Comparison of ENCODE assay signal across 12 cellular contexts in the genomic region with DNA sequence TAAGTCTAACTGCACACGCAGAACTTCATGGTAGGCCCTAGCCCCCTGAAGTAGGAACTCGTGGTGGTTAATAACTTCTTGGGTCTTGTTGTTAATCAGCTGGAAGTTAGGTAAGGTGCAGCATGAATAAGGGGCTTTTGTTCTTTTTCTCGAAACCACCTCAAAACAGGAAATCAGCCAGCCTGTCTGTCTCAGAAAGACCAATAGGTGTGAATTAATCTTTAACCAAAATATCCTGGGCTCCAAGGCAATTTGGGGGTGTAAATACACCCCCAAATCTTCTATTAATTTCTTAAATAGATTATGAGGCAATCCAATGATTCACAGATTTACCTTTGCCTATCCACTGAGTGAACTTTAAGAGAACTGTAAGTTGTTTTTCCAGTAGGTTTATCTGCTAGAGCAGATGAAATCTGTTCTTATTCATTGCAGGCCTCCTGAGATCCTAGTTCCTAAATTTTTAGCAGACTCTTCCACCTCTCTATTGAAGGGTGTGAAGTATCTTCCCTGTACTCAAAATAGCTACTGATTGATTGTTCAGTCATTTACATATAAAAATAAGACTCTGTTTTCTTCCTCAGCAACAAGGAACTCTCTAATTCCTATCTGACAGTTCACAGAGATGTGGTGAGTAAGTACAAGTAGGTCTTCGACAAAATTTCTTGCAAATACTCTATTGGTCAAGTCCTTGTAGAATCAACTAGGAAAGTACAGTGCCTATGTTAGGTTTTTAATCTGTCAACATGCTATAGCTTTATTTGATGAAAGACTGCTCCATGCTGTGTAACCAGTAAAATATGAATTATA.
DNase-seq lines count a peak whose midpoint lies in the region; ATAC-seq, FAIRE-seq and TF ChIP-seq lines count a peak whose summit lies in the region.
"Had no signal": no experiment of that assay in that cellular context is flagged by ENCODE, and none has a peak within 500 bp of the region (broad histone marks: within the 10 kb centered on the region; RNA-seq: fewer than 3 reads in every experiment).

No MANE protein-coding gene starts in this region.

- TF ChIP-seq POLR2A in GM12878 (IDR thresholded peaks at IDR 0.05; ENCODE audit: low read depth, low read length) = no peak

- H3K4me3 ChIP-seq in GM12878 = no peak overlapping the region
- H3K4me3 ChIP-seq: pancreas, thoracic aorta had no signal

- H3K36me3 Mint-ChIP-seq in activated T-helper 2 cell treated with anti-CD3 and anti-CD28 coated beads, Interferon-gamma antibody, Interleukin-2, Interleukin-4, amounts not matched to agents 10 μg/mL and 5 μg/mL and 100 μg/mL, durations not matched to agents 14 hours and 24 hours and 36 hours (ENCODE audit: low read depth) = no peaks in the 10 kb centered on the region

- ATAC-seq in stimulated activated naive CD8-positive, alpha-beta T cell treated with anti-CD3 and anti-CD28 coated beads, Interleukin-15, amount 100 ng/mL, for 72 hours = peak; percentile 60
- ATAC-seq in stimulated activated naive CD8-positive, alpha-beta T cell treated with anti-CD3 and anti-CD28 coated beads, Interleukin-15, Interleukin-2, amounts not matched to agents 100 U/mL and 50 U/mL, for 24 hours = no peak
- ATAC-seq in HG03060 (IDR thresholded peaks at IDR 0.05; ENCODE audit: low read depth, unreplicated experiment) (peak; percentile 76), GM12878 (peak; percentile 86)
- ATAC-seq: esophagus mucosa, pancreas had no signal

- H3K4me1 ChIP-seq in GM12878 (ENCODE audit: control insufficient read depth, insufficient read depth, low read length) = no peaks in the 10 kb centered on the region
- H3K4me1 ChIP-seq: pancreas had no signal

- no peak overlapping the region for H3K9ac ChIP-seq in GM12878 (ENCODE audit: control insufficient read depth, insufficient read depth, low read length)

- POLR2A ChIA-PET in GM12878 (lab: Charles Lee) = no interaction called here

- in situ Hi-C loops in GM12878 (cut with MboI) = loop anchor here (10.0 kb wide), 1 partner anchor 558 kb away; no protein-coding TSS in a partner anchor

- no peak for DNase-seq in stimulated activated naive CD8-positive, alpha-beta T cell treated with anti-CD3 and anti-CD28 coated beads, Interleukin-15, amount 100 ng/mL, for 72 hours
- no peak for DNase-seq in stimulated activated naive CD8-positive, alpha-beta T cell treated with anti-CD3 and anti-CD28 coated beads, Interleukin-15, Interleukin-2, amounts not matched to agents 100 U/mL and 50 U/mL, for 24 hours
- DNase-seq in GM12878 (ENCODE audit: low read depth, low spot score) = peak; percentile 21
- no peak for DNase-seq in cerebellar nuclear complex (lab: John Stamatoyannopoulos, UW)
- no peak for DNase-seq in NCI-H345 treated with DMSO at 0.1 percent for 48 hours (lab: John Stamatoyannopoulos, UW; ENCODE audit: unreplicated experiment)
- no peak for DNase-seq in inferior parietal cortex (ENCODE audit: extremely low spot score)
- no peak for DNase-seq in activated T-helper 2 cell treated with anti-CD3 and anti-CD28 coated beads, Interferon-gamma antibody, Interleukin-2, Interleukin-4, amounts not matched to agents 10 μg/mL and 5 μg/mL and 100 μg/mL, durations not matched to agents 14 hours and 24 hours and 36 hours (ENCODE audit: low spot score)
- DNase-seq: activated CD8-positive, alpha-beta memory T cell treated with anti-CD3 and anti-CD28 coated beads, Interleukin-2, amount 50 U/mL, for 4 hours had no signal

- WGBS in GM12878 (ENCODE audit: insufficient coverage, insufficient replicate concordance, low lambda C conversion rate, missing lambda C conversion rate) = 0% methylated on average over 4 of the region's 4 CpGs

- H3K27me3 Mint-ChIP-seq in stimulated activated naive CD8-positive, alpha-beta T cell treated with anti-CD3 and anti-CD28 coated beads, Interleukin-15, amount 100 ng/mL, for 72 hours = no peaks in the 10 kb centered on the region
- H3K27me3 Mint-ChIP-seq in activated T-helper 2 cell treated with anti-CD3 and anti-CD28 coated beads, Interferon-gamma antibody, Interleukin-2, Interleukin-4, amounts not matched to agents 10 μg/mL and 5 μg/mL and 100 μg/mL, durations not matched to agents 14 hours and 24 hours and 36 hours (ENCODE audit: low read depth) = no peaks in the 10 kb centered on the region

- H3K27ac ChIP-seq in GM12878 (ENCODE audit: control insufficient read depth, insufficient read depth) = no peak overlapping the region
- H3K27ac ChIP-seq: thoracic aorta had no signal

- H3K4me3 Mint-ChIP-seq in stimulated activated naive CD8-positive, alpha-beta T cell treated with anti-CD3 and anti-CD28 coated beads, Interleukin-15, amount 100 ng/mL, for 72 hours = no peak overlapping the region
- no peak overlapping the region for H3K4me3 Mint-ChIP-seq in activated T-helper 2 cell treated with anti-CD3 and anti-CD28 coated beads, Interferon-gamma antibody, Interleukin-2, Interleukin-4, amounts not matched to agents 10 μg/mL and 5 μg/mL and 100 μg/mL, durations not matched to agents 14 hours and 24 hours and 36 hours (ENCODE audit: low read depth)

- TF ChIP-seq EP300 in GM12878 (IDR thresholded peaks at IDR 0.05; ENCODE audit: borderline replicate concordance in 1 of 2, control insufficient read depth in 1 of 2, low read depth in 2 of 2, low read length in 2 of 2) = peak in 1 of 2 experiments; percentile 53; a peak in 2 of 4 replicates

- H3K9me3 ChIP-seq in GM12878 (replicated peaks; ENCODE audit: control insufficient read depth, insufficient read depth, low read length) = no peaks in the 10 kb centered on the region
- H3K9me3 ChIP-seq: pancreas, thoracic aorta had no signal

- BruUV-seq in GM12878 (replicated peaks; lab: Mats Ljungman, UMichigan) = no TSS peak

- CTCF ChIA-PET in GM12878 (lab: Yijun Ruan, JAX) = interaction anchor here (0.6 kb wide), 1 partner anchor 781 kb away, joined by 3 read pairs; no protein-coding TSS in a partner anchor

- RAD21 ChIA-PET in GM12878 (lab: Charles Lee; ENCODE audit: unreplicated experiment) = interaction anchor here (1.0 to 1.6 kb wide), 3 partner anchors 10 to 567 kb away, joined by 3 to 6 read pairs (median 4); no protein-coding TSS in a partner anchor

- no peak for FAIRE-seq in GM12878 (lab: Jason Lieb, UNC)

- intact Hi-C loops in GM12878 (cut with micrococcal nuclease; ENCODE audit: unreplicated experiment) = loop anchor here (2.0 to 10.0 kb wide), 2 partner anchors 468 to 556 kb away; no protein-coding TSS in a partner anchor
- intact Hi-C loops in activated T-helper 2 cell treated with anti-CD3 and anti-CD28 coated beads, Interferon-gamma antibody, Interleukin-2, Interleukin-4, amounts not matched to agents 10 μg/mL and 5 μg/mL and 100 μg/mL, durations not matched to agents 14 hours and 24 hours and 36 hours (cut with micrococcal nuclease) = no loop called here

- peaks cover 37% of the 10 kb centered on the region for H3K4me1 Mint-ChIP-seq in stimulated activated naive CD8-positive, alpha-beta T cell treated with anti-CD3 and anti-CD28 coated beads, Interleukin-15, amount 100 ng/mL, for 72 hours
- no peaks in the 10 kb centered on the region for H3K4me1 Mint-ChIP-seq in activated T-helper 2 cell treated with anti-CD3 and anti-CD28 coated beads, Interferon-gamma antibody, Interleukin-2, Interleukin-4, amounts not matched to agents 10 μg/mL and 5 μg/mL and 100 μg/mL, durations not matched to agents 14 hours and 24 hours and 36 hours (ENCODE audit: low read depth)

- no peaks in the 10 kb centered on the region for H3K79me2 ChIP-seq in GM12878 (ENCODE audit: control insufficient read depth, insufficient read depth, low read length)

- no peak overlapping the region for H2AFZ ChIP-seq in GM12878 (ENCODE audit: control insufficient read depth, low read depth, low read length)

- SMC1A ChIA-PET in GM12878 (lab: Charles Lee; ENCODE audit: uncharacterized antibody, unreplicated experiment) = interaction anchor here (0.7 to 1.3 kb wide), 3 partner anchors 8 to 431 kb away, joined by 3 to 7 read pairs (median 3); no protein-coding TSS in a partner anchor

- no peak for TF ChIP-seq CTCF in GM12878 (IDR thresholded peaks at IDR 0.05 in 2 of 3, conservative IDR thresholded peaks at IDR 0.05 in 1 of 3; ENCODE audit: control insufficient read depth in 2 of 3, extremely low read depth in 1 of 3, insufficient read depth in 1 of 3, low read depth in 3 of 3, low read length in 3 of 3)

- H3K27me3 ChIP-seq in GM12878 (replicated peaks in 1 of 2; ENCODE audit: control insufficient read depth in 2 of 2, insufficient read depth in 2 of 2, low read length in 1 of 2) = no peaks in the 10 kb centered on the region
- H3K27me3 ChIP-seq: pancreas had no signal

- no peaks in the 10 kb centered on the region for H3K9me3 Mint-ChIP-seq in stimulated activated naive CD8-positive, alpha-beta T cell treated with anti-CD3 and anti-CD28 coated beads, Interleukin-15, amount 100 ng/mL, for 72 hours
- H3K9me3 Mint-ChIP-seq in activated T-helper 2 cell treated with anti-CD3 and anti-CD28 coated beads, Interferon-gamma antibody, Interleukin-2, Interleukin-4, amounts not matched to agents 10 μg/mL and 5 μg/mL and 100 μg/mL, durations not matched to agents 14 hours and 24 hours and 36 hours = no peaks in the 10 kb centered on the region

- H4K20me1 ChIP-seq in GM12878 (ENCODE audit: control insufficient read depth, insufficient read depth) = no peaks in the 10 kb centered on the region

- no peaks in the 10 kb centered on the region for H3K36me3 ChIP-seq in GM12878 (ENCODE audit: control insufficient read depth in 2 of 2, insufficient read depth in 2 of 2, low read length in 1 of 2)
- H3K36me3 ChIP-seq: pancreas, thoracic aorta had no signal

- peak overlapping the region; percentile 48 to 58 for H3K27ac Mint-ChIP-seq in stimulated activated naive CD8-positive, alpha-beta T cell treated with anti-CD3 and anti-CD28 coated beads, Interleukin-15, amount 100 ng/mL, for 72 hours
- H3K27ac Mint-ChIP-seq in activated T-helper 2 cell treated with anti-CD3 and anti-CD28 coated beads, Interferon-gamma antibody, Interleukin-2, Interleukin-4, amounts not matched to agents 10 μg/mL and 5 μg/mL and 100 μg/mL, durations not matched to agents 14 hours and 24 hours and 36 hours = no peak overlapping the region

- TF ChIP-seq RAD21 in GM12878 (IDR thresholded peaks at IDR 0.05; ENCODE audit: insufficient read depth, low read depth, low read length) = no peak

- 0 out of 2 replicates have a peak overlapping the region, but pooled peaks have one; percentile 17 for H3K4me2 ChIP-seq in GM12878 (ENCODE audit: control insufficient read depth, insufficient read depth)

TF ChIP-seq in GM12878, 131 proteins besides CTCF, POLR2A, EP300 and RAD21 (continues in another document):
- TF ChIP-seq CBX3 (IDR thresholded peaks at IDR 0.05; ENCODE audit: borderline replicate concordance, low read depth) = no peak
